8 cellular contexts compared by ENCODE assay signal in genomic region chr13:78608705-78609463, GRCh38. TPM values are rescaled to one million over a fixed set of nuclear protein-coding genes. Genes with fewer than 3 reads are reported as not detected.
DNase-seq lines count a peak whose midpoint lies in the region; ATAC-seq and TF ChIP-seq lines count a peak whose summit lies in the region.

No MANE protein-coding gene starts in this region.

- TF ChIP-seq CTCF in AG04449 (IDR thresholded peaks at IDR 0.05; ENCODE audit: insufficient read depth, low read length, missing control alignments) (no peak), uterus (IDR thresholded peaks at IDR 0.05) (no peak)

- H3K27ac ChIP-seq in HUES48 (ENCODE audit: low read depth, low read length) = no peak overlapping the region
- no peak overlapping the region for H3K27ac ChIP-seq in effector memory CD4-positive, alpha-beta T cell (ENCODE audit: insufficient read depth, low read length, poor library complexity, severe bottlenecking)
- no peak overlapping the region for H3K27ac ChIP-seq in uterus

- H3K4me1 ChIP-seq in HUES48 (ENCODE audit: control insufficient read depth, insufficient read depth, low read length) = peaks cover 40% of the 10 kb centered on the region
- H3K4me1 ChIP-seq in effector memory CD4-positive, alpha-beta T cell (ENCODE audit: control insufficient read depth, insufficient read depth, low read length, poor library complexity, severe bottlenecking) = peaks cover 33% of the 10 kb centered on the region
- peaks cover 19% of the 10 kb centered on the region for H3K4me1 ChIP-seq in mucosa of stomach (ENCODE audit: control insufficient read depth, insufficient read depth, low read length)
- peaks cover 4 to 16% of the 10 kb centered on the region in 2 donors for H3K4me1 ChIP-seq in uterus

- TF ChIP-seq POLR2A in uterus (IDR thresholded peaks at IDR 0.05) = no peak

- H3K9me3 ChIP-seq in HUES48 (ENCODE audit: control insufficient read depth, insufficient read depth, low read length) = no peaks in the 10 kb centered on the region
- H3K9me3 ChIP-seq in effector memory CD4-positive, alpha-beta T cell (ENCODE audit: control insufficient read depth, low read length) = no peaks in the 10 kb centered on the region
- H3K9me3 ChIP-seq in mucosa of stomach (ENCODE audit: control insufficient read depth, low read length) = no peaks in the 10 kb centered on the region
- H3K9me3 ChIP-seq in uterus = no peaks in the 10 kb centered on the region

- H3K9ac ChIP-seq in HUES48 (ENCODE audit: low read depth, low read length) (no peak overlapping the region), mucosa of stomach (ENCODE audit: low read length) (no peak overlapping the region)

- H3K27me3 ChIP-seq in HUES48 (ENCODE audit: control insufficient read depth, insufficient read depth, low read length) = peaks cover 88% of the 10 kb centered on the region
- H3K27me3 ChIP-seq in effector memory CD4-positive, alpha-beta T cell (replicated peaks; ENCODE audit: control insufficient read depth, insufficient read depth, low read length, poor library complexity, severe bottlenecking) = peaks cover 59% of the 10 kb centered on the region
- peaks cover 81% of the 10 kb centered on the region for H3K27me3 ChIP-seq in mucosa of stomach (ENCODE audit: control insufficient read depth, insufficient read depth, low read length)
- peaks cover 20 to 46% of the 10 kb centered on the region in 2 donors for H3K27me3 ChIP-seq in uterus

- CTCF ChIA-PET in AG04449 (lab: Yijun Ruan, JAX) = no interaction called here

- POLR2A ChIA-PET in AG04449 (lab: Yijun Ruan, JAX) = no interaction called here

- ATAC-seq in GM21619 (IDR thresholded peaks at IDR 0.05; ENCODE audit: unreplicated experiment) = no peak

- no peaks in the 10 kb centered on the region for H3K36me3 ChIP-seq in HUES48 (ENCODE audit: control insufficient read depth, insufficient read depth, low read length)
- no peaks in the 10 kb centered on the region for H3K36me3 ChIP-seq in effector memory CD4-positive, alpha-beta T cell (ENCODE audit: control insufficient read depth, insufficient read depth, low read length)
- H3K36me3 ChIP-seq in mucosa of stomach (ENCODE audit: control insufficient read depth, insufficient read depth, low read length) = no peaks in the 10 kb centered on the region
- no peaks in the 10 kb centered on the region for H3K36me3 ChIP-seq in uterus

- no peak for DNase-seq in AG04449 (ENCODE audit: low read depth, low spot score)
- no peak for DNase-seq in effector memory CD4-positive, alpha-beta T cell
- DNase-seq in uterus = no peak
- DNase-seq in DMS114 treated with DMSO at 0.1 percent for 48 hours (lab: John Stamatoyannopoulos, UW; ENCODE audit: unreplicated experiment) = no peak
- no peak for DNase-seq in stimulated activated naive CD4-positive, alpha-beta T cell treated with Interleukin-2 at 50 U/mL for 16 hours (lab: John Stamatoyannopoulos, UW)

- intact Hi-C loops in uterus (cut with DNase I; ENCODE audit: low total_unique reads) = no loop called here

- peak overlapping the region; percentile 52 for H3K4me3 ChIP-seq in AG04449 (ENCODE audit: low read depth, low read length)
- peak overlapping the region; percentile 61 for H3K4me3 ChIP-seq in HUES48 (ENCODE audit: low read depth, low read length)
- peak overlapping the region; percentile 56 for H3K4me3 ChIP-seq in effector memory CD4-positive, alpha-beta T cell (ENCODE audit: insufficient read depth, low read depth, low read length, poor library complexity, severe bottlenecking)
- H3K4me3 ChIP-seq in mucosa of stomach (ENCODE audit: low read length) = peak overlapping the region; percentile 22
- peak overlapping the region in 1 of 2 donors; percentile 37 for H3K4me3 ChIP-seq in uterus

RNA-seq across cellular contexts. Expression of gene POU4F1, which starts 5.5 kb away (rescaled TPM):
- total RNA-seq in uterus = not detected

RNA-seq across cellular contexts. Expression of gene OBI1, which starts 50.1 kb away (rescaled TPM):
- 10 to 100 TPM in 2 of 4 donors, 1 to 10 TPM in 2; 4.7 to 32.6 (median 10.0) TPM for total RNA-seq in uterus
